Comparison of ENCODE assay signal across 16 cellular contexts in genomic region chr12:15550778-15551177, GRCh38.
"Had no signal": no experiment of that assay in that cellular context is flagged by ENCODE, and none has a peak within 500 bp of the region (broad histone marks: within the 10 kb centered on the region; RNA-seq: fewer than 3 reads in every experiment).

No MANE protein-coding gene starts in this region.

- H3K27ac Mint-ChIP-seq: activated CD4-positive, alpha-beta T cell treated with anti-CD3 and anti-CD28 coated beads, Interleukin-2, amount 10 ng/mL, durations not matched to agents 24 days and 14 days; activated CD8-positive, alpha-beta T cell treated with anti-CD3 and anti-CD28 coated beads, Interleukin-2, amount 10 ng/mL, durations not matched to agents 7 days and 5 days; activated naive CD8-positive, alpha-beta T cell treated with anti-CD3 and anti-CD28 coated beads, Interleukin-2, amount 50 U/mL, for 24 hours; natural killer cell treated with Interleukin-12 subunit alpha and Interleukin-12 subunit beta and Interleukin-15 and Interleukin-18, amount 100 ng/mL, for 72 hours; stimulated activated effector memory CD8-positive, alpha-beta T cell treated with anti-CD3 and anti-CD28 coated beads, Interleukin-12 subunit alpha, Interleukin-12 subunit beta, amount 100 ng/mL, for 72 hours had no signal

- H3K4me3 Mint-ChIP-seq: activated CD4-positive, alpha-beta T cell treated with anti-CD3 and anti-CD28 coated beads, Interleukin-2, amount 10 ng/mL, durations not matched to agents 24 days and 14 days; activated CD8-positive, alpha-beta T cell treated with anti-CD3 and anti-CD28 coated beads, Interleukin-2, amount 10 ng/mL, durations not matched to agents 7 days and 5 days; activated naive CD8-positive, alpha-beta T cell treated with anti-CD3 and anti-CD28 coated beads, Interleukin-2, amount 50 U/mL, for 24 hours; natural killer cell treated with Interleukin-12 subunit alpha and Interleukin-12 subunit beta and Interleukin-15 and Interleukin-18, amount 100 ng/mL, for 72 hours; stimulated activated effector memory CD8-positive, alpha-beta T cell treated with anti-CD3 and anti-CD28 coated beads, Interleukin-12 subunit alpha, Interleukin-12 subunit beta, amount 100 ng/mL, for 72 hours had no signal

- H3K36me3 Mint-ChIP-seq: natural killer cell treated with Interleukin-12 subunit alpha and Interleukin-12 subunit beta and Interleukin-15 and Interleukin-18, amount 100 ng/mL, for 72 hours; stimulated activated effector memory CD8-positive, alpha-beta T cell treated with anti-CD3 and anti-CD28 coated beads, Interleukin-12 subunit alpha, Interleukin-12 subunit beta, amount 100 ng/mL, for 72 hours had no signal

- DNase-seq: activated CD4-positive, alpha-beta T cell treated with anti-CD3 and anti-CD28 coated beads, Interleukin-2, amount 10 ng/mL, durations not matched to agents 24 days and 14 days; activated CD4-positive, CD25-positive, alpha-beta regulatory T cell; activated CD8-positive, alpha-beta T cell treated with anti-CD3 and anti-CD28 coated beads, Interleukin-2, amount 10 ng/mL, durations not matched to agents 7 days and 5 days; activated gamma-delta T cell treated with Interleukin-2 at 50 U/mL for 16 hours; activated naive CD8-positive, alpha-beta T cell treated with anti-CD3 and anti-CD28 coated beads, Interleukin-2, amount 50 U/mL, for 24 hours; aorta; cerebellar nuclear complex; effector memory CD4-positive, alpha-beta T cell; foreskin fibroblast; kidney glomerular epithelial cell; mesendoderm; posterior cingulate gyrus; retina had no signal

- H3K9me3 Mint-ChIP-seq: natural killer cell treated with Interleukin-12 subunit alpha and Interleukin-12 subunit beta and Interleukin-15 and Interleukin-18, amount 100 ng/mL, for 72 hours; stimulated activated effector memory CD8-positive, alpha-beta T cell treated with anti-CD3 and anti-CD28 coated beads, Interleukin-12 subunit alpha, Interleukin-12 subunit beta, amount 100 ng/mL, for 72 hours had no signal

- FAIRE-seq: TTC549 had no signal

- H3K27me3 Mint-ChIP-seq: activated CD4-positive, alpha-beta T cell treated with anti-CD3 and anti-CD28 coated beads, Interleukin-2, amount 10 ng/mL, durations not matched to agents 24 days and 14 days; activated naive CD8-positive, alpha-beta T cell treated with anti-CD3 and anti-CD28 coated beads, Interleukin-2, amount 50 U/mL, for 24 hours had no signal

- H3K4me1 Mint-ChIP-seq: stimulated activated effector memory CD8-positive, alpha-beta T cell treated with anti-CD3 and anti-CD28 coated beads, Interleukin-12 subunit alpha, Interleukin-12 subunit beta, amount 100 ng/mL, for 72 hours had no signal

- ATAC-seq: activated CD8-positive, alpha-beta T cell treated with anti-CD3 and anti-CD28 coated beads, Interleukin-2, amount 10 ng/mL, durations not matched to agents 7 days and 5 days; activated naive CD8-positive, alpha-beta T cell treated with anti-CD3 and anti-CD28 coated beads, Interleukin-2, amount 50 U/mL, for 24 hours; natural killer cell treated with Interleukin-12 subunit alpha and Interleukin-12 subunit beta and Interleukin-15 and Interleukin-18, amount 100 ng/mL, for 72 hours; stimulated activated effector memory CD8-positive, alpha-beta T cell treated with anti-CD3 and anti-CD28 coated beads, Interleukin-12 subunit alpha, Interleukin-12 subunit beta, amount 100 ng/mL, for 72 hours had no signal
